14 cellular contexts compared by ENCODE assay signal in genomic region chr12:6443361-6443983, GRCh38. TPM values are rescaled to one million over a fixed set of nuclear protein-coding genes. Genes with fewer than 3 reads are reported as not detected.
DNase-seq lines count a peak whose midpoint lies in the region; ATAC-seq and TF ChIP-seq lines count a peak whose summit lies in the region.
"Had no signal": no experiment of that assay in that cellular context is flagged by ENCODE, and none has a peak within 500 bp of the region (broad histone marks: within the 10 kb centered on the region; RNA-seq: fewer than 3 reads in every experiment).

No MANE protein-coding gene starts in this region.

- TF ChIP-seq CTCF in spleen (IDR thresholded peaks at IDR 0.05 in 8 of 11, conservative IDR thresholded peaks at IDR 0.05 in 3 of 11), result no peak

- CTCF ChIA-PET in activated CD4-positive, alpha-beta T cell treated with anti-CD3 and anti-CD28 coated beads for 36 hours (lab: Charles Lee), result interaction anchor here (0.6 to 10.6 kb wide), 10 partner anchors 8 to 349 kb away, joined by 3 to 130 read pairs (median 4); partner anchors contain the start of gene TAPBPL

- peak overlapping the region; percentile 94 for H3K27ac Mint-ChIP-seq in activated CD4-positive, alpha-beta T cell treated with anti-CD3 and anti-CD28 coated beads for 36 hours
- H3K27ac Mint-ChIP-seq in activated T-cell treated with anti-CD3 and anti-CD28 coated beads, Interleukin-2, amount 50 U/mL, for 72 hours, result peak overlapping the region; percentile 91

- peak overlapping the region; percentile 53 to 90 (median 76) for H3K27ac ChIP-seq in spleen
- H3K27ac ChIP-seq: cardiac muscle cell, prostate gland had no signal

- TF ChIP-seq POLR2A in spleen (IDR thresholded peaks at IDR 0.05), result no peak

- POLR2A ChIA-PET in activated CD4-positive, alpha-beta T cell treated with anti-CD3 and anti-CD28 coated beads for 36 hours (lab: Charles Lee), result interaction anchor here (0.6 to 4.3 kb wide), 8 partner anchors 9 to 452 kb away, joined by 3 to 35 read pairs (median 6); partner anchors contain the start of genes TAPBPL and VAMP1

- WGBS in spleen, 5 donors, result 31 to 37% (median 34%) methylated on average over 9 of the region's 9 CpGs

- ATAC-seq in activated CD4-positive, alpha-beta T cell treated with anti-CD3 and anti-CD28 coated beads for 36 hours, result peak; percentile 65
- peak; percentile 39 for ATAC-seq in HG02798 (IDR thresholded peaks at IDR 0.05; ENCODE audit: poor library complexity, unreplicated experiment)
- ATAC-seq in activated T-cell treated with anti-CD3 and anti-CD28 coated beads, Interleukin-2, amount 50 U/mL, for 72 hours (replicated peaks in 1 of 2), result peak; percentile 79 to 82
- ATAC-seq in GM19023 (IDR thresholded peaks at IDR 0.05; ENCODE audit: unreplicated experiment), result no peak
- no peak for ATAC-seq in GM19351 (IDR thresholded peaks at IDR 0.05; ENCODE audit: unreplicated experiment)
- ATAC-seq: left cardiac atrium had no signal

- H3K9me3 ChIP-seq in spleen, result no peaks in the 10 kb centered on the region
- H3K9me3 ChIP-seq: prostate gland had no signal

- H3K4me3 Mint-ChIP-seq in activated CD4-positive, alpha-beta T cell treated with anti-CD3 and anti-CD28 coated beads for 36 hours, result peak overlapping the region; percentile 86
- H3K4me3 Mint-ChIP-seq in activated T-cell treated with anti-CD3 and anti-CD28 coated beads, Interleukin-2, amount 50 U/mL, for 72 hours, result peak overlapping the region; percentile 94 to 99

- H3K27me3 Mint-ChIP-seq in activated CD4-positive, alpha-beta T cell treated with anti-CD3 and anti-CD28 coated beads for 36 hours, result no peaks in the 10 kb centered on the region
- H3K27me3 Mint-ChIP-seq in activated T-cell treated with anti-CD3 and anti-CD28 coated beads, Interleukin-2, amount 50 U/mL, for 72 hours (ENCODE audit: low read depth), result no peaks in the 10 kb centered on the region

- H3K27me3 ChIP-seq in spleen (replicated peaks in 1 of 7), result no peaks in the 10 kb centered on the region
- H3K27me3 ChIP-seq: cardiac muscle cell had no signal

- H3K36me3 ChIP-seq in spleen, result peaks cover 0 to 25% (median 2%) of the 10 kb centered on the region in 6 donors
- H3K36me3 ChIP-seq: cardiac muscle cell, prostate gland had no signal

- peaks cover 41% of the 10 kb centered on the region for H3K36me3 Mint-ChIP-seq in activated CD4-positive, alpha-beta T cell treated with anti-CD3 and anti-CD28 coated beads for 36 hours (ENCODE audit: low read depth)
- peaks cover 9 to 20% of the 10 kb centered on the region in 2 donors for H3K36me3 Mint-ChIP-seq in activated T-cell treated with anti-CD3 and anti-CD28 coated beads, Interleukin-2, amount 50 U/mL, for 72 hours (ENCODE audit: insufficient read depth in 2 of 2)

- H3K9me3 Mint-ChIP-seq in activated CD4-positive, alpha-beta T cell treated with anti-CD3 and anti-CD28 coated beads for 36 hours (ENCODE audit: low read depth), result no peaks in the 10 kb centered on the region
- H3K9me3 Mint-ChIP-seq in activated T-cell treated with anti-CD3 and anti-CD28 coated beads, Interleukin-2, amount 50 U/mL, for 72 hours, result no peaks in the 10 kb centered on the region

- H3K4me3 ChIP-seq in spleen, result peak overlapping the region in 1 of 8 donors; percentile 5
- H3K4me3 ChIP-seq: cardiac muscle cell, prostate gland had no signal

- H3K4me1 ChIP-seq in spleen, result peaks cover 0 to 62% (median 34%) of the 10 kb centered on the region in 6 donors
- H3K4me1 ChIP-seq: prostate gland had no signal

- DNase-seq in activated CD4-positive, alpha-beta T cell treated with anti-CD3 and anti-CD28 coated beads for 36 hours, result peak; percentile 76
- DNase-seq in activated CD4-positive, alpha-beta T cell treated with anti-CD3 and anti-CD28 coated beads for 4 hours, result no peak
- DNase-seq in activated T-cell treated with anti-CD3 and anti-CD28 coated beads, Interleukin-2, amount 50 U/mL, for 72 hours, result peak; percentile 66 to 80
- DNase-seq in spleen (no peak), LoVo (ENCODE audit: low spot score) (no peak)
- DNase-seq: left cardiac atrium, NCI-H2081 had no signal

- intact Hi-C loops in activated CD4-positive, alpha-beta T cell treated with anti-CD3 and anti-CD28 coated beads for 36 hours (cut with DNase I, micrococcal nuclease), result loop anchor here (1.0 to 5.0 kb wide), 5 partner anchors 9 to 339 kb away; no protein-coding TSS in a partner anchor
- intact Hi-C loops in spleen (cut with DNase I; ENCODE audit: low total_unique reads), result no loop called here

- H3K4me1 Mint-ChIP-seq in activated CD4-positive, alpha-beta T cell treated with anti-CD3 and anti-CD28 coated beads for 36 hours, result peaks cover 71% of the 10 kb centered on the region
- peaks cover 88% of the 10 kb centered on the region for H3K4me1 Mint-ChIP-seq in activated T-cell treated with anti-CD3 and anti-CD28 coated beads, Interleukin-2, amount 50 U/mL, for 72 hours (ENCODE audit: low read depth)

RNA-seq across cellular contexts. Expression of gene CD27, which starts 1.3 kb away (rescaled TPM):
- 100 to 1,000 TPM in 1 of 2 experiments, 10 to 100 TPM in 1; 85.4 to 116 TPM for total RNA-seq in activated CD4-positive, alpha-beta T cell treated with anti-CD3 and anti-CD28 coated beads for 36 hours
- 10 to 100 TPM; 53.1 to 90.5 TPM for total RNA-seq in activated T-cell treated with anti-CD3 and anti-CD28 coated beads, Interleukin-2, amount 50 U/mL, for 72 hours
- total RNA-seq in spleen, result 10 to 100 TPM; 49.2 to 97.2 (median 59.2) TPM
- polyA plus RNA-seq in spleen, result 100 to 1,000 TPM; 128 to 193 (median 178) TPM
- total RNA-seq: cardiac muscle cell, G401, RPMI7951 had no signal

RNA-seq across cellular contexts. Expression of gene TAPBPL, which starts 8.4 kb away (rescaled TPM):
- total RNA-seq in activated CD4-positive, alpha-beta T cell treated with anti-CD3 and anti-CD28 coated beads for 36 hours, result 10 to 100 TPM; 27.4 to 40.8 TPM
- 10 to 100 TPM; 26.0 to 29.6 TPM for total RNA-seq in activated T-cell treated with anti-CD3 and anti-CD28 coated beads, Interleukin-2, amount 50 U/mL, for 72 hours
- total RNA-seq in spleen, result 10 to 100 TPM; 35.6 to 50.1 (median 42.0) TPM
- polyA plus RNA-seq in spleen, result 10 to 100 TPM; 15.0 to 17.1 (median 15.9) TPM
- total RNA-seq: G401 had no signal

RNA-seq across cellular contexts. Expression of gene VAMP1, which starts 27.0 kb away (rescaled TPM):
- 10 to 100 TPM; 34.5 to 52.3 TPM for total RNA-seq in activated CD4-positive, alpha-beta T cell treated with anti-CD3 and anti-CD28 coated beads for 36 hours
- total RNA-seq in activated T-cell treated with anti-CD3 and anti-CD28 coated beads, Interleukin-2, amount 50 U/mL, for 72 hours, result 10 to 100 TPM; 51.2 to 53.1 TPM
- total RNA-seq in spleen, result 10 to 100 TPM; 18.5 to 32.5 (median 24.2) TPM
- polyA plus RNA-seq in spleen, result 10 to 100 TPM; 11.0 to 20.7 (median 17.9) TPM

RNA-seq across cellular contexts. Expression of gene MRPL51, which starts 49.6 kb away (rescaled TPM):
- total RNA-seq in activated CD4-positive, alpha-beta T cell treated with anti-CD3 and anti-CD28 coated beads for 36 hours, result 100 to 1,000 TPM; 232 to 275 TPM
- total RNA-seq in activated T-cell treated with anti-CD3 and anti-CD28 coated beads, Interleukin-2, amount 50 U/mL, for 72 hours, result 100 to 1,000 TPM; 170 to 179 TPM
- total RNA-seq in spleen, result 10 to 100 TPM; 34.0 to 94.0 (median 89.3) TPM
- polyA plus RNA-seq in spleen, result 100 to 1,000 TPM in 2 of 3 donors, 10 to 100 TPM in 1; 73.4 to 137 (median 109) TPM

RNA-seq across cellular contexts. Expression of gene NCAPD2, which starts 50.4 kb away (rescaled TPM):
- total RNA-seq in activated CD4-positive, alpha-beta T cell treated with anti-CD3 and anti-CD28 coated beads for 36 hours, result 100 to 1,000 TPM; 199 to 210 TPM
- 100 to 1,000 TPM; 156 to 168 TPM for total RNA-seq in activated T-cell treated with anti-CD3 and anti-CD28 coated beads, Interleukin-2, amount 50 U/mL, for 72 hours
- 10 to 100 TPM; 29.9 to 49.2 (median 39.6) TPM for total RNA-seq in spleen
- 10 to 100 TPM; 12.0 to 14.1 (median 14.0) TPM for polyA plus RNA-seq in spleen

Comparison
In these comparisons a context has a peak if more than half of its experiments do, and no peak if none do; other contexts are left out.
1. DNase-seq: peak in activated CD4-positive, alpha-beta T cell treated with anti-CD3 and anti-CD28 coated beads for 36 hours (single experiment) and activated T-cell treated with anti-CD3 and anti-CD28 coated beads, Interleukin-2, amount 50 U/mL, for 72 hours (2 of 2); none in activated CD4-positive, alpha-beta T cell treated with anti-CD3 and anti-CD28 coated beads for 4 hours (0 of 2), spleen (single experiment) and LoVo (single experiment).
2. ATAC-seq: peak in activated CD4-positive, alpha-beta T cell treated with anti-CD3 and anti-CD28 coated beads for 36 hours (single experiment), HG02798 (single experiment) and activated T-cell treated with anti-CD3 and anti-CD28 coated beads, Interleukin-2, amount 50 U/mL, for 72 hours (2 of 2); none in GM19023 (single experiment) and GM19351 (single experiment).